ENCODE assay signal across 11 cellular contexts in the genomic region with DNA sequence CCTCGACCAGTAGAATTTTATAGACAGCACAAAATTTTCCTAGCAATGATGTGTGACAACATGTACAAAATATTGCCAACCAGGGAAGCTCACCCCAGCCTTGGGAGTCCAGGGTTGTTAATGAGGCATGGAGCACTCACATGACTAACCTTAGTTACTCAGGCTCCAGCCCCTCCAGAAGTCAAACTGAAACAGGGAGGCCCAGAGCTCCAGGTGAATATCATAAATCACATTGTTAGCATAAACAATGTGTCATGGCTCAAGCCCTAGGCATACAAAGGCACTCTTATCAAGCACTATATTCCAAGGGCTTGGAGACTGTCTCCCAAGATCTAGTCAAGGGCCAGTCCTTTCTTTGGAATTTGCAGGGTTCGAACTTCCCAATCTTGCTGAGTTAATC. TPM values are rescaled to one million over a fixed set of nuclear protein-coding genes. Genes with fewer than 3 reads are reported as not detected.
A peak's percentile ranks its signal among the peaks of the same experiment; 100 is the strongest.
DNase-seq lines count a peak whose midpoint lies in the region; ATAC-seq, FAIRE-seq and TF ChIP-seq lines count a peak whose summit lies in the region.
"Had no signal": no experiment of that assay in that cellular context is flagged by ENCODE, and none has a peak within 500 bp of the region (broad histone marks: within the 10 kb centered on the region; RNA-seq: fewer than 3 reads in every experiment).

No MANE protein-coding gene starts in this region.

- TF ChIP-seq CTCF in GM12878 (IDR thresholded peaks at IDR 0.05 in 2 of 3, conservative IDR thresholded peaks at IDR 0.05 in 1 of 3; ENCODE audit: control insufficient read depth in 2 of 3, extremely low read depth in 1 of 3, insufficient read depth in 1 of 3, low read depth in 3 of 3, low read length in 3 of 3) (no peak), pancreas (IDR thresholded peaks at IDR 0.05) (no peak)

- TF ChIP-seq POLR2A in GM12878 (IDR thresholded peaks at IDR 0.05; ENCODE audit: low read depth, low read length): no peak

- H3K9ac ChIP-seq in GM12878 (ENCODE audit: control insufficient read depth, insufficient read depth, low read length): no peak overlapping the region

- CTCF ChIA-PET in GM12878 (lab: Yijun Ruan, JAX): interaction anchor here (1.2 to 6.3 kb wide), 5 partner anchors 11 to 85 kb away, joined by 3 to 80 read pairs (median 10); no protein-coding TSS in a partner anchor

- H3K79me2 ChIP-seq in GM12878 (ENCODE audit: control insufficient read depth, insufficient read depth, low read length): peaks cover 19% of the 10 kb centered on the region

- RAD21 ChIA-PET in GM12878 (lab: Charles Lee; ENCODE audit: unreplicated experiment): interaction anchor here (1.0 to 5.1 kb wide), 7 partner anchors 9 to 413 kb away, joined by 3 to 22 read pairs (median 6); no protein-coding TSS in a partner anchor

- H3K4me3 ChIP-seq in GM12878 (no peak overlapping the region), pancreas (no peak overlapping the region)

- POLR2A ChIA-PET in GM12878 (lab: Charles Lee): interaction anchor here (0.7 to 1.7 kb wide), 6 partner anchors 9 to 82 kb away, joined by 3 to 7 read pairs (median 4); no protein-coding TSS in a partner anchor

- ATAC-seq in activated CD4-positive, CD25-positive, alpha-beta regulatory T cell treated with anti-CD3 and anti-CD28 coated beads, Interleukin-2, amount 50 U/mL, for 24 hours: peak; percentile 19 to 32
- ATAC-seq in GM12878: 0 out of 3 replicates have a peak, but pooled peaks have one; percentile 2
- ATAC-seq in pancreas: peak; percentile 25 to 39 (median 34)
- no peak for ATAC-seq in GM18520 (IDR thresholded peaks at IDR 0.05; ENCODE audit: unreplicated experiment)

- H3K27me3 ChIP-seq in GM12878 (replicated peaks in 1 of 2; ENCODE audit: control insufficient read depth in 2 of 2, insufficient read depth in 2 of 2, low read length in 1 of 2) (no peaks in the 10 kb centered on the region), pancreas (no peaks in the 10 kb centered on the region)

- in situ Hi-C loops in GM12878 (cut with MboI): no loop called here

- no TSS peak for BruUV-seq in GM12878 (replicated peaks; lab: Mats Ljungman, UMichigan)

- no peak for DNase-seq in activated CD4-positive, CD25-positive, alpha-beta regulatory T cell treated with anti-CD3 and anti-CD28 coated beads, Interleukin-2, amount 50 U/mL, for 72 hours
- DNase-seq in GM12878 (ENCODE audit: low read depth, low spot score): no peak
- DNase-seq in pancreas: no peak
- no peak for DNase-seq in NCI-H2107 (lab: John Stamatoyannopoulos, UW)
- no peak for DNase-seq in ureter (ENCODE audit: low spot score)
- DNase-seq: activated CD4-positive, alpha-beta T cell treated with anti-CD3 and anti-CD28 coated beads, Interleukin-2, amount 10 ng/mL, durations not matched to agents 24 days and 14 days; NCI-H2081; retina had no signal

- no peak for TF ChIP-seq EP300 in Ishikawa (IDR thresholded peaks at IDR 0.05; ENCODE audit: borderline replicate concordance)
- no peak for TF ChIP-seq EP300 in GM12878 (IDR thresholded peaks at IDR 0.05; ENCODE audit: borderline replicate concordance in 1 of 2, control insufficient read depth in 1 of 2, low read depth in 2 of 2, low read length in 2 of 2)

- no peak overlapping the region for H2AFZ ChIP-seq in GM12878 (ENCODE audit: control insufficient read depth, low read depth, low read length)

- TF ChIP-seq RAD21 in Ishikawa (IDR thresholded peaks at IDR 0.05; ENCODE audit: low read depth) (no peak), GM12878 (IDR thresholded peaks at IDR 0.05; ENCODE audit: insufficient read depth, low read depth, low read length) (no peak)

- no peak overlapping the region for H3K27ac ChIP-seq in GM12878 (ENCODE audit: control insufficient read depth, insufficient read depth)
- no peak overlapping the region for H3K27ac ChIP-seq in pancreas

- SMC1A ChIA-PET in GM12878 (lab: Charles Lee; ENCODE audit: uncharacterized antibody, unreplicated experiment): interaction anchor here (0.6 to 26.7 kb wide), 10 partner anchors 8 to 111 kb away, joined by 3 to 583 read pairs (median 8); a partner anchor contains a TSS

- no peaks in the 10 kb centered on the region for H4K20me1 ChIP-seq in GM12878 (ENCODE audit: control insufficient read depth, insufficient read depth)

- intact Hi-C loops in GM12878 (cut with micrococcal nuclease; ENCODE audit: unreplicated experiment): no loop called here
- intact Hi-C loops in pancreas (cut with DNase I): no loop called here

- H3K36me3 ChIP-seq in GM12878 (ENCODE audit: control insufficient read depth in 2 of 2, insufficient read depth in 2 of 2, low read length in 1 of 2) (peaks cover 0 to 2% of the 10 kb centered on the region in 2 experiments; a peak in 1 of 4 replicates), pancreas (no peaks in the 10 kb centered on the region)

- H3K4me1 ChIP-seq in GM12878 (ENCODE audit: control insufficient read depth, insufficient read depth, low read length) (peaks cover 47% of the 10 kb centered on the region), pancreas (peaks cover 4 to 13% (median 7%) of the 10 kb centered on the region in 3 donors)

- H3K9me3 ChIP-seq in GM12878 (replicated peaks; ENCODE audit: control insufficient read depth, insufficient read depth, low read length): no peaks in the 10 kb centered on the region
- H3K9me3 ChIP-seq in pancreas: no peaks in the 10 kb centered on the region

- no peak overlapping the region for H3K4me2 ChIP-seq in GM12878 (ENCODE audit: control insufficient read depth, insufficient read depth)

- WGBS in GM12878 (ENCODE audit: insufficient coverage, insufficient replicate concordance, low lambda C conversion rate, missing lambda C conversion rate): 98% methylated on average over 2 of the region's 2 CpGs
- 73 to 82% methylated on average over 2 of the region's 2 CpGs for WGBS in pancreas, 2 donors

- FAIRE-seq in GM12878 (lab: Jason Lieb, UNC) (no peak), pancreas (lab: Jason Lieb, UNC) (no peak)

TF ChIP-seq in Ishikawa, 13 proteins besides CTCF, POLR2A, EP300 and RAD21 (continues in another document):
- TF ChIP-seq, protein P1, sequence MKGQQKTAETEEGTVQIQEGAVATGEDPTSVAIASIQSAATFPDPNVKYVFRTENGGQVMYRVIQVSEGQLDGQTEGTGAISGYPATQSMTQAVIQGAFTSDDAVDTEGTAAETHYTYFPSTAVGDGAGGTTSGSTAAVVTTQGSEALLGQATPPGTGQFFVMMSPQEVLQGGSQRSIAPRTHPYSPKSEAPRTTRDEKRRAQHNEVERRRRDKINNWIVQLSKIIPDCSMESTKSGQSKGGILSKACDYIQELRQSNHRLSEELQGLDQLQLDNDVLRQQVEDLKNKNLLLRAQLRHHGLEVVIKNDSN (IDR thresholded peaks at IDR 0.05): 0 out of 2 replicates have a peak, but pooled peaks have one; percentile 15
- TF ChIP-seq NFIC (IDR thresholded peaks at IDR 0.05): no peak
- no peak for TF ChIP-seq ZBTB7A (IDR thresholded peaks at IDR 0.05; ENCODE audit: low read depth)

TF ChIP-seq in GM12878, 131 proteins besides CTCF, POLR2A, EP300 and RAD21 (continues in another document):
- TF ChIP-seq ZBED1 (IDR thresholded peaks at IDR 0.05; ENCODE audit: borderline replicate concordance) (0 out of 2 replicates have a peak, but pooled peaks have one; percentile 21), BACH1 (IDR thresholded peaks at IDR 0.05; ENCODE audit: borderline replicate concordance) (no peak)

RNA-seq across cellular contexts. Expression of a gene that starts 44.4 kb away (rescaled TPM):
- total RNA-seq in GM12878 (2013; cell fraction: nucleolus; rRNA removed): 75.1 and 80.9 TPM in 2 replicates
- total RNA-seq in GM12878 (2014; rRNA removed): 140 and 157 TPM in 2 replicates
- 178 and 183 TPM in 2 replicates for total RNA-seq in GM12878 (2014; rRNA removed; fragmentation: Illumina TruSeq; extraction: Trizol)
- 116 and 124 TPM in 2 replicates for total RNA-seq in GM12878 (2021)
- polyA plus RNA-seq in GM12878 (2011; ENCODE audit: low read depth): 51.5 TPM
- 169 and 264 TPM in 2 replicates for polyA plus RNA-seq in GM12878 (2011; rRNA removed)
- 66.2 and 70.2 TPM in 2 replicates for polyA plus RNA-seq in GM12878 (2011; cell fraction: cytosol; rRNA removed)
- polyA plus RNA-seq in GM12878 (2011; cell fraction: nucleus; rRNA removed): 51.6 and 57.2 TPM in 2 replicates
- polyA plus RNA-seq in GM12878 (2012): 82.6 and 119 TPM in 2 replicates
- 180 and 219 TPM in 2 replicates for polyA plus RNA-seq in GM12878 (2014; fragmentation: Illumina TruSeq; extraction: Trizol)
- polyA plus RNA-seq in GM12878 (2014; fragmentation: Nextera tagmentation; extraction: Ambion mirVana): 100 to 1,000 TPM; 217 to 324 TPM
- 108 and 144 TPM in 2 replicates for polyA plus RNA-seq in GM12878 (2014; rRNA removed)
- polyA plus RNA-seq in GM12878 (2016; fragmentation: Nextera tagmentation; extraction: Ambion mirVana): 100 to 1,000 TPM; 177 to 181 TPM
- 69.6 and 132 TPM in 2 replicates for polyA minus RNA-seq in GM12878 (2011; rRNA and poly(A)+ RNA removed)
- polyA minus RNA-seq in GM12878 (2011; cell fraction: cytosol; rRNA and poly(A)+ RNA removed): 56.4 and 60.0 TPM in 2 replicates
- polyA minus RNA-seq in GM12878 (2011; cell fraction: nucleus; rRNA and poly(A)+ RNA removed): 30.6 and 45.0 TPM in 2 replicates
- 10 to 100 TPM in 3 of 6 donors, 1 to 10 TPM in 3; 7.5 to 14.2 (median 10.6) TPM for total RNA-seq in pancreas
- polyA plus RNA-seq in pancreas: 1 to 10 TPM; 5.7 to 7.7 TPM
- total RNA-seq in ureter: 25.3 TPM

RNA-seq across cellular contexts. Expression of a gene that starts 52.0 kb away (rescaled TPM):
- 115 and 125 TPM in 2 replicates for total RNA-seq in GM12878 (2013; cell fraction: nucleolus; rRNA removed)
- total RNA-seq in GM12878 (2014; rRNA removed) (93.1 and 105 TPM in 2 replicates), GM12878 (2014; rRNA removed; fragmentation: Illumina TruSeq; extraction: Trizol) (92.9 and 93.3 TPM in 2 replicates), GM12878 (2021) (90.0 and 103 TPM in 2 replicates), pancreas (100 to 1,000 TPM; 122 to 152 (median 130) TPM), ureter (438 TPM)
- 50.7 TPM for polyA plus RNA-seq in GM12878 (2011; ENCODE audit: low read depth)
- polyA plus RNA-seq in GM12878 (2011; rRNA removed) (125 and 160 TPM in 2 replicates), GM12878 (2014; fragmentation: Illumina TruSeq; extraction: Trizol) (97.5 and 128 TPM in 2 replicates), GM12878 (2014; fragmentation: Nextera tagmentation; extraction: Ambion mirVana) (10 to 100 TPM; 38.6 to 62.4 TPM), GM12878 (2014; rRNA removed) (52.9 and 58.6 TPM in 2 replicates), GM12878 (2016; fragmentation: Nextera tagmentation; extraction: Ambion mirVana) (10 to 100 TPM; 92.0 to 99.7 TPM), pancreas (100 to 1,000 TPM; 120 to 133 TPM)
- 69.7 and 112 TPM in 2 replicates for polyA plus RNA-seq in GM12878 (2011; cell fraction: cytosol; rRNA removed)
- 104 and 115 TPM in 2 replicates for polyA plus RNA-seq in GM12878 (2011; cell fraction: nucleus; rRNA removed)
- polyA plus RNA-seq in GM12878 (2012): 62.5 and 78.6 TPM in 2 replicates
- polyA minus RNA-seq in GM12878 (2011; rRNA and poly(A)+ RNA removed): 171 and 220 TPM in 2 replicates
- 52.4 and 52.5 TPM in 2 replicates for polyA minus RNA-seq in GM12878 (2011; cell fraction: cytosol; rRNA and poly(A)+ RNA removed)
- 61.4 and 80.0 TPM in 2 replicates for polyA minus RNA-seq in GM12878 (2011; cell fraction: nucleus; rRNA and poly(A)+ RNA removed)
